In genomic region chr3:52220380-52221026, GRCh38 we compare ENCODE assay signal across 8 cellular contexts. TPM values are rescaled to one million over a fixed set of nuclear protein-coding genes. Genes with fewer than 3 reads are reported as not detected.
DNase-seq lines count a peak whose midpoint lies in the region; ATAC-seq and TF ChIP-seq lines count a peak whose summit lies in the region.

No MANE protein-coding gene starts in this region.

- H3K27me3 ChIP-seq in PC-3 (ENCODE audit: low read length) = no peaks in the 10 kb centered on the region
- no peaks in the 10 kb centered on the region for H3K27me3 ChIP-seq in naive thymus-derived CD4-positive, alpha-beta T cell (ENCODE audit: control insufficient read depth in 2 of 2, insufficient read depth in 2 of 2, low read length in 2 of 2)

- H3K36me3 ChIP-seq in PC-3 (ENCODE audit: low read depth, low read length) = peaks cover 5% of the 10 kb centered on the region; the same call in 1 of the 2 replicates
- peaks cover 0 to 5% (median 0%) of the 10 kb centered on the region in 3 experiments for H3K36me3 ChIP-seq in naive thymus-derived CD4-positive, alpha-beta T cell (ENCODE audit: control insufficient read depth in 2 of 3, insufficient read depth in 3 of 3, low read length in 3 of 3)

- peak; percentile 85 for DNase-seq in GM10248 (ENCODE audit: extremely low spot score)
- DNase-seq in HuH-7 (ENCODE audit: low spot score) = peak; percentile 96
- peak; percentile 93 for DNase-seq in PC-3
- peak; percentile 84 for DNase-seq in activated T-cell treated with anti-CD3 and anti-CD28 coated beads for 4 hours
- DNase-seq in epithelial cell of proximal tubule (ENCODE audit: low read depth) = no peak
- DNase-seq in naive thymus-derived CD4-positive, alpha-beta T cell = peak; percentile 75 to 90 (median 83)
- DNase-seq in stimulated activated CD8-positive, alpha-beta memory T cell treated with anti-CD3 and anti-CD28 coated beads, Interleukin-7, amount 100 ng/mL, for 48 hours (ENCODE audit: extremely low read depth in 1 of 2, low read depth in 1 of 2) = peak; percentile 74 to 80

- ATAC-seq in PC-3 (peak; percentile 45), GM18505 (IDR thresholded peaks at IDR 0.05; ENCODE audit: unreplicated experiment) (no peak)
- peak; percentile 88 for ATAC-seq in naive thymus-derived CD4-positive, alpha-beta T cell

- H3K27ac ChIP-seq in PC-3 (ENCODE audit: low read length) = 0 out of 2 replicates have a peak overlapping the region, but pooled peaks have one; percentile 13
- H3K27ac ChIP-seq in naive thymus-derived CD4-positive, alpha-beta T cell (ENCODE audit: low read depth, low read length) = no peak overlapping the region

- CTCF ChIA-PET in GM10248 (lab: Yijun Ruan, JAX) (interaction anchor here (0.6 to 11.6 kb wide), 50 partner anchors 11 to 226 kb away, joined by 3 to 172 read pairs (median 4); partner anchors contain the start of genes POC1A, PPM1M, SEMA3G and TWF2), PC-3 (lab: Charles Lee) (interaction anchor here (0.5 to 2.2 kb wide), 13 partner anchors 13 to 219 kb away, joined by 3 to 28 read pairs (median 3); partner anchors contain the start of gene POC1A)
- CTCF ChIA-PET in naive thymus-derived CD4-positive, alpha-beta T cell (lab: Charles Lee) = interaction anchor here (0.6 to 7.5 kb wide), 26 partner anchors 8 to 279 kb away, joined by 3 to 71 read pairs (median 5); partner anchors contain the start of genes POC1A, RRP9 and TWF2

- POLR2A ChIA-PET in GM10248 (lab: Yijun Ruan, JAX) = interaction anchor here (1.1 kb wide), 1 partner anchor 9 kb away, joined by 3 read pairs; no protein-coding TSS in a partner anchor
- POLR2A ChIA-PET in PC-3 (lab: Charles Lee; ENCODE audit: unreplicated experiment) = interaction anchor here (0.6 to 1.4 kb wide), 2 partner anchors 17 to 119 kb away, joined by 8 to 14 read pairs; no protein-coding TSS in a partner anchor
- POLR2A ChIA-PET in naive thymus-derived CD4-positive, alpha-beta T cell (lab: Charles Lee) = interaction anchor here (0.9 to 46.3 kb wide), 8 partner anchors 12 to 278 kb away, joined by 3 to 1418 read pairs (median 14); partner anchors contain the start of genes ALAS1, GLYCTK, PARP3 and PPM1M

- H3K36me3 Mint-ChIP-seq in naive thymus-derived CD4-positive, alpha-beta T cell = peaks cover 0 to 14% (median 7%) of the 10 kb centered on the region in 5 donors

- H3K4me3 Mint-ChIP-seq in naive thymus-derived CD4-positive, alpha-beta T cell = peak overlapping the region; percentile 39 to 77 (median 64)

- H3K27me3 Mint-ChIP-seq in naive thymus-derived CD4-positive, alpha-beta T cell = no peaks in the 10 kb centered on the region

- H3K9ac ChIP-seq in PC-3 (ENCODE audit: low read length) = no peak overlapping the region

- peak overlapping the region; percentile 55; the same call in 1 of the 2 replicates for H2AFZ ChIP-seq in PC-3 (ENCODE audit: low read length)

- peak; percentile 97 for TF ChIP-seq CTCF in GM10248 (IDR thresholded peaks at IDR 0.05; ENCODE audit: control extremely low read depth, extremely low read depth, low read depth, missing control alignments)
- TF ChIP-seq CTCF in PC-3 (conservative IDR thresholded peaks at IDR 0.05; ENCODE audit: low read depth, low read length) = peak; percentile 94
- peak; percentile 95 for TF ChIP-seq CTCF in epithelial cell of proximal tubule (conservative IDR thresholded peaks at IDR 0.05; ENCODE audit: low read depth, low read length)

- H3K4me2 ChIP-seq in PC-3 (ENCODE audit: low read length) = peak overlapping the region; percentile 47; the same call in 1 of the 2 replicates

- H3K79me2 ChIP-seq in PC-3 (ENCODE audit: low read length) = no peaks in the 10 kb centered on the region

- H3K9me2 ChIP-seq in PC-3 (replicated peaks; ENCODE audit: low read length) = no peaks in the 10 kb centered on the region

- H3K27ac Mint-ChIP-seq in naive thymus-derived CD4-positive, alpha-beta T cell = peak overlapping the region; percentile 65 to 90 (median 77)

- no TSS peak for BruUV-seq in PC-3 (replicated peaks; lab: Mats Ljungman, UMichigan)

- H3K4me3 ChIP-seq in PC-3 (ENCODE audit: low read length) (no peak overlapping the region), epithelial cell of proximal tubule (ENCODE audit: low read depth, low read length) (no peak overlapping the region)
- H3K4me3 ChIP-seq in naive thymus-derived CD4-positive, alpha-beta T cell (ENCODE audit: low read length) = peak overlapping the region; percentile 28

- intact Hi-C loops in PC-3 (cut with micrococcal nuclease) = loop anchor here (1.0 to 5.0 kb wide), 3 partner anchors 17 to 117 kb away; partner anchors contain the start of gene WDR82
- intact Hi-C loops in naive thymus-derived CD4-positive, alpha-beta T cell (cut with micrococcal nuclease) = loop anchor here (1.0 to 10.0 kb wide), 9 partner anchors 11 to 227 kb away; partner anchors contain the start of genes DUSP7 (in 1 of the 2), POC1A (in 1 of the 2), SEMA3G (in 1 of the 2) and TWF2 (in 1 of the 2)

- no peaks in the 10 kb centered on the region for H3K9me3 Mint-ChIP-seq in naive thymus-derived CD4-positive, alpha-beta T cell

- peaks cover 65 to 95% (median 80%) of the 10 kb centered on the region in 7 donors for H3K4me1 Mint-ChIP-seq in naive thymus-derived CD4-positive, alpha-beta T cell

- no peaks in the 10 kb centered on the region for H3K9me3 ChIP-seq in PC-3 (ENCODE audit: low read length)
- no peaks in the 10 kb centered on the region for H3K9me3 ChIP-seq in naive thymus-derived CD4-positive, alpha-beta T cell (ENCODE audit: control insufficient read depth in 2 of 3, low read length in 3 of 3)

- H4K20me1 ChIP-seq in PC-3 (ENCODE audit: low read length) = no peaks in the 10 kb centered on the region

- peaks cover 8% of the 10 kb centered on the region for H3F3A ChIP-seq in PC-3 (ENCODE audit: low read length, unreplicated experiment)

- peaks cover 49% of the 10 kb centered on the region for H3K4me1 ChIP-seq in PC-3 (ENCODE audit: insufficient read depth, low read length)
- H3K4me1 ChIP-seq in naive thymus-derived CD4-positive, alpha-beta T cell (ENCODE audit: control insufficient read depth in 2 of 2, insufficient read depth in 2 of 2, low read length in 2 of 2) = peaks cover 76 to 88% of the 10 kb centered on the region in 2 donors

- TF ChIP-seq POLR2A in GM18505 (IDR thresholded peaks at IDR 0.05; ENCODE audit: borderline replicate concordance, extremely low read depth, insufficient read depth, insufficient read length) = no peak

RNA-seq across cellular contexts. Expression of gene TLR9, which starts 4.9 kb away (rescaled TPM):
- not detected in 2 replicates for total RNA-seq in PC-3 (2014; rRNA removed)
- not detected in 2 replicates for total RNA-seq in epithelial cell of proximal tubule
- total RNA-seq in naive thymus-derived CD4-positive, alpha-beta T cell = 1 to 10 TPM in 3 of 5 experiments, under 1 TPM in 2; 0.27 to 2.5 (median 1.6) TPM
- polyA plus RNA-seq in naive thymus-derived CD4-positive, alpha-beta T cell = under 1 TPM in 1 of 2 donors, not detected in 1; 0.16 TPM

RNA-seq across cellular contexts. Expression of gene TWF2, which starts 18.5 kb away (rescaled TPM):
- total RNA-seq in PC-3 (2014; rRNA removed) (147 and 166 TPM in 2 replicates), epithelial cell of proximal tubule (154 and 189 TPM in 2 replicates)
- total RNA-seq in naive thymus-derived CD4-positive, alpha-beta T cell = 100 to 1,000 TPM in 1 of 5 experiments, 10 to 100 TPM in 4; 38.7 to 110 (median 63.7) TPM
- 100 to 1,000 TPM; 104 to 147 TPM for polyA plus RNA-seq in naive thymus-derived CD4-positive, alpha-beta T cell

RNA-seq across cellular contexts. Expression of gene ALAS1, which starts 22.5 kb away (rescaled TPM):
- 63.5 and 69.5 TPM in 2 replicates for total RNA-seq in PC-3 (2014; rRNA removed)
- total RNA-seq in epithelial cell of proximal tubule = 56.3 and 71.5 TPM in 2 replicates
- total RNA-seq in naive thymus-derived CD4-positive, alpha-beta T cell = 10 to 100 TPM; 12.6 to 74.3 (median 27.4) TPM
- 10 to 100 TPM; 18.7 to 37.6 TPM for polyA plus RNA-seq in naive thymus-derived CD4-positive, alpha-beta T cell

RNA-seq across cellular contexts. Expression of gene PPM1M, which starts 25.1 kb away (rescaled TPM):
- total RNA-seq in PC-3 (2014; rRNA removed) (8.5 and 12.4 TPM in 2 replicates), epithelial cell of proximal tubule (6.9 and 8.9 TPM in 2 replicates)
- total RNA-seq in naive thymus-derived CD4-positive, alpha-beta T cell = 10 to 100 TPM; 55.8 to 81.0 (median 74.5) TPM
- polyA plus RNA-seq in naive thymus-derived CD4-positive, alpha-beta T cell = 100 to 1,000 TPM in 1 of 2 donors, 10 to 100 TPM in 1; 68.8 to 135 TPM

RNA-seq across cellular contexts. Expression of gene WDR82, which starts 57.9 kb away (rescaled TPM):
- total RNA-seq in PC-3 (2014; rRNA removed) (56.2 and 56.4 TPM in 2 replicates), epithelial cell of proximal tubule (38.4 and 61.6 TPM in 2 replicates)
- 100 to 1,000 TPM; 112 to 161 (median 135) TPM for total RNA-seq in naive thymus-derived CD4-positive, alpha-beta T cell
- polyA plus RNA-seq in naive thymus-derived CD4-positive, alpha-beta T cell = 100 to 1,000 TPM; 127 to 181 TPM
